ENCODE assay signal across 31 cellular contexts in genomic region chr9:24351258-24351657, GRCh38.
"Had no signal": no experiment of that assay in that cellular context is flagged by ENCODE, and none has a peak within 500 bp of the region (broad histone marks: within the 10 kb centered on the region; RNA-seq: fewer than 3 reads in every experiment).

No MANE protein-coding gene starts in this region.

- DNase-seq: activated B cell treated with CpG ODN at 0.5 μM for 24 hours; activated CD4-positive, alpha-beta T cell treated with anti-CD3 and anti-CD28 coated beads for 48 hours; activated CD4-positive, alpha-beta T cell treated with anti-CD3 and anti-CD28 coated beads, Interleukin-2, amount 50 U/mL, for 1 hour; activated CD4-positive, alpha-beta T cell treated with anti-CD3 and anti-CD28 coated beads, Interleukin-2, amount 50 U/mL, for 48 hours; activated CD8-positive, alpha-beta memory T cell treated with anti-CD3 and anti-CD28 coated beads for 24 hours; activated CD8-positive, alpha-beta T cell treated with anti-CD3 and anti-CD28 coated beads for 36 hours; activated effector memory CD4-positive, alpha-beta T cell treated with Interleukin-2 at 50 U/mL for 16 hours; activated gamma-delta T cell treated with Interleukin-2 at 50 U/mL for 16 hours; activated naive CD4-positive, alpha-beta T cell treated with anti-CD3 and anti-CD28 coated beads, Interleukin-2, amount 50 U/mL, for 16 hours; activated naive CD4-positive, alpha-beta T cell treated with Interleukin-2 at 50 U/mL for 16 hours; activated T-cell treated with anti-CD3 and anti-CD28 coated beads, Interleukin-2, amount 50 U/mL, for 4 hours; amniotic stem cell; anterior cingulate cortex; brain microvascular endothelial cell; caudate nucleus; cortex of kidney; dermis blood vessel endothelial cell; effector CD4-positive, alpha-beta T cell; effector memory CD8-positive, alpha-beta T cell; esophagus squamous epithelium; foreskin melanocyte; heart right ventricle; T-helper 17 cell; T1000; WERI-Rb-1 had no signal

- ATAC-seq: activated CD4-positive, CD25-positive, alpha-beta regulatory T cell treated with anti-CD3 and anti-CD28 coated beads, Interleukin-2, amount 50 U/mL, for 24 hours; activated CD8-positive, alpha-beta T cell treated with anti-CD3 and anti-CD28 coated beads for 36 hours; activated T-cell treated with anti-CD3 and anti-CD28 coated beads, Interleukin-2, amount 50 U/mL, for 4 hours; activated T-helper 17 cell treated with anti-CD3 and anti-CD28 coated beads, Interleukin-2, amount 50 U/mL, for 72 hours; effector memory CD8-positive, alpha-beta T cell; gastroesophageal sphincter; heart right ventricle; T-helper 17 cell had no signal

- H3K9me3 ChIP-seq: esophagus squamous epithelium, gastroesophageal sphincter had no signal

- H3K27ac ChIP-seq: brain microvascular endothelial cell, epithelial cell of prostate, esophagus squamous epithelium, gastroesophageal sphincter, heart right ventricle, WERI-Rb-1 had no signal

- H3K4me1 Mint-ChIP-seq: activated B cell treated with CpG ODN at 0.5 μM for 24 hours; activated T-helper 17 cell treated with anti-CD3 and anti-CD28 coated beads, Interleukin-2, amount 50 U/mL, for 72 hours; T-helper 17 cell had no signal

- H3K27me3 ChIP-seq: brain microvascular endothelial cell, esophagus squamous epithelium, gastroesophageal sphincter, heart right ventricle had no signal

- H3K4me1 ChIP-seq: esophagus squamous epithelium, gastroesophageal sphincter, heart right ventricle had no signal

- H3K27ac Mint-ChIP-seq: activated B cell treated with CpG ODN at 0.5 μM for 24 hours; activated CD8-positive, alpha-beta T cell treated with anti-CD3 and anti-CD28 coated beads for 36 hours; activated naive CD8-positive, alpha-beta T cell; activated T-helper 17 cell treated with anti-CD3 and anti-CD28 coated beads, Interleukin-2, amount 50 U/mL, for 72 hours; effector memory CD8-positive, alpha-beta T cell; T-helper 17 cell; T-helper 2 cell treated with Interferon-gamma antibody and Interleukin-4, amounts not matched to agents 5 μg/mL and 100 μg/mL, for 36 hours had no signal

- H3K4me3 Mint-ChIP-seq: activated B cell treated with CpG ODN at 0.5 μM for 24 hours; activated CD8-positive, alpha-beta T cell treated with anti-CD3 and anti-CD28 coated beads for 36 hours; activated naive CD8-positive, alpha-beta T cell; activated T-cell treated with anti-CD3 and anti-CD28 coated beads, Interleukin-2, amount 50 U/mL, for 4 hours; activated T-helper 17 cell treated with anti-CD3 and anti-CD28 coated beads, Interleukin-2, amount 50 U/mL, for 72 hours; effector memory CD8-positive, alpha-beta T cell; T-helper 17 cell; T-helper 2 cell treated with Interferon-gamma antibody and Interleukin-4, amounts not matched to agents 5 μg/mL and 100 μg/mL, for 36 hours had no signal

- H3K27me3 Mint-ChIP-seq: activated B cell treated with CpG ODN at 0.5 μM for 24 hours; activated CD8-positive, alpha-beta T cell treated with anti-CD3 and anti-CD28 coated beads for 36 hours; activated naive CD8-positive, alpha-beta T cell; activated T-helper 17 cell treated with anti-CD3 and anti-CD28 coated beads, Interleukin-2, amount 50 U/mL, for 72 hours; effector memory CD8-positive, alpha-beta T cell; T-helper 17 cell had no signal

- H3K4me3 ChIP-seq: esophagus squamous epithelium, gastroesophageal sphincter, heart right ventricle had no signal

- H3K36me3 ChIP-seq: brain microvascular endothelial cell, esophagus squamous epithelium, gastroesophageal sphincter, heart right ventricle, WERI-Rb-1 had no signal

- H3K36me3 Mint-ChIP-seq: activated naive CD8-positive, alpha-beta T cell had no signal
